Comparison of ENCODE assay signal across 12 cellular contexts in the genomic region with DNA sequence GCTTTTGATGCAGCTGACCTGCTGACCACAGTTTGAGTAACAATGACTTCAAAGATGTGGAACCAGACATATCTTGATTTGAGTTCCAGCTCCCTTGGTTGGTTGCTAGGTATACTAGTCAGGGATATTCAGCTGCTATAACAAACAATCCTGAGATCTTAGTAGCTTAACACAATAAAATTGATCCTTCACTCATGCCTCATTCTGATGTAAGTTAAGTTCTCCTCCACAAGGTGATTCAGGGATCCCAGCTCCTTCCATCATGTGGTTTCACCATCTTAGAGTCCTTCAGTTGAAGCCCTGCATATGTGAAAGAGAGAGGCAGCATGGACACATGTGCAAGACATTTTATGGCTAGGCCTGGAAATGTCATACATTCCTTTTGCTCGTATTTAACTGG. TPM values are rescaled to one million over a fixed set of nuclear protein-coding genes. Genes with fewer than 3 reads are reported as not detected.
A peak's percentile ranks its signal among the peaks of the same experiment; 100 is the strongest.
DNase-seq lines count a peak whose midpoint lies in the region; ATAC-seq and TF ChIP-seq lines count a peak whose summit lies in the region.
"Had no signal": no experiment of that assay in that cellular context is flagged by ENCODE, and none has a peak within 500 bp of the region (broad histone marks: within the 10 kb centered on the region; RNA-seq: fewer than 3 reads in every experiment).

No MANE protein-coding gene starts in this region.

- no peaks in the 10 kb centered on the region for H3K9me3 ChIP-seq in Peyer's patch

- H3K36me3 ChIP-seq in Peyer's patch: no peaks in the 10 kb centered on the region

- no peak for TF ChIP-seq POLR2A in Peyer's patch (IDR thresholded peaks at IDR 0.05)

- H3K27ac ChIP-seq in Peyer's patch: peak overlapping the region; percentile 55 to 93 (median 68)

- no peak for TF ChIP-seq CTCF in AG10803 (conservative IDR thresholded peaks at IDR 0.05; ENCODE audit: low read length)
- TF ChIP-seq CTCF in Peyer's patch (IDR thresholded peaks at IDR 0.05): no peak

- DNase-seq in AG10803 (ENCODE audit: low read depth) (peak; percentile 5), Peyer's patch (no peak), NCI-H2107 (lab: John Stamatoyannopoulos, UW) (no peak), Kasumi-1 (lab: John Stamatoyannopoulos, UW) (no peak)
- DNase-seq in activated effector memory CD4-positive, alpha-beta T cell treated with Interleukin-2 at 50 U/mL for 16 hours: no peak
- DNase-seq: activated effector memory CD4-positive, alpha-beta T cell treated with anti-CD3 and anti-CD28 coated beads, Interleukin-2, amount 50 U/mL, for 16 hours; NCI-H345; occipital lobe had no signal

- H3K4me1 ChIP-seq in Peyer's patch: no peaks in the 10 kb centered on the region

- no peaks in the 10 kb centered on the region for H3K27me3 ChIP-seq in Peyer's patch

- H3K4me3 ChIP-seq in AG10803 (ENCODE audit: low read length) (no peak overlapping the region), Peyer's patch (no peak overlapping the region)

- ATAC-seq in GM18907 (IDR thresholded peaks at IDR 0.05; ENCODE audit: unreplicated experiment): peak; percentile 46
- ATAC-seq in HG02870 (IDR thresholded peaks at IDR 0.05; ENCODE audit: unreplicated experiment): peak; percentile 8
- no peak for ATAC-seq in HG02571 (IDR thresholded peaks at IDR 0.05; ENCODE audit: unreplicated experiment)

RNA-seq across cellular contexts. Expression of a gene that starts 7.3 kb away (rescaled TPM):
- not detected for total RNA-seq in Peyer's patch
- total RNA-seq: occipital lobe; T-helper 1 cell treated with Interleukin-12 subunit alpha and Interleukin-12 subunit beta and Interleukin-4 antibody, amounts not matched to agents 30 ng/mL and 1 ng/mL, for 36 hours had no signal

RNA-seq across cellular contexts. Expression of a gene that starts 21.9 kb away (rescaled TPM):
- total RNA-seq in Peyer's patch: 10 to 100 TPM; 33.0 to 88.8 (median 65.4) TPM

RNA-seq across cellular contexts. Expression of a gene that starts 59.0 kb away (rescaled TPM):
- 10 to 100 TPM in 2 of 4 donors, 1 to 10 TPM in 2; 4.0 to 17.4 (median 9.5) TPM for total RNA-seq in Peyer's patch
